ENCODE assay signal across 15 cellular contexts in genomic region chr3:51709004-51709420, GRCh38. TPM values are rescaled to one million over a fixed set of nuclear protein-coding genes. Genes with fewer than 3 reads are reported as not detected.
A peak's percentile ranks its signal among the peaks of the same experiment; 100 is the strongest.
DNase-seq lines count a peak whose midpoint lies in the region; ATAC-seq and TF ChIP-seq lines count a peak whose summit lies in the region.
"Had no signal": no experiment of that assay in that cellular context is flagged by ENCODE, and none has a peak within 500 bp of the region (broad histone marks: within the 10 kb centered on the region; RNA-seq: fewer than 3 reads in every experiment).

No MANE protein-coding gene starts in this region.

- H3K4me1 ChIP-seq in upper lobe of right lung, result no peaks in the 10 kb centered on the region
- H3K4me1 ChIP-seq in mucosa of descending colon (ENCODE audit: low read depth), result no peaks in the 10 kb centered on the region

- peaks cover 11% of the 10 kb centered on the region for H3K27me3 Mint-ChIP-seq in activated naive CD8-positive, alpha-beta T cell treated with anti-CD3 and anti-CD28 coated beads, Interleukin-2, amount 10 ng/mL, durations not matched to agents 7 days and 5 days
- H3K27me3 Mint-ChIP-seq in activated naive CD8-positive, alpha-beta T cell treated with anti-CD3 and anti-CD28 coated beads, Interleukin-2, amount 50 U/mL, for 24 hours, result peaks cover 2% of the 10 kb centered on the region
- no peaks in the 10 kb centered on the region for H3K27me3 Mint-ChIP-seq in activated B cell treated with CpG ODN at 0.5 μM for 24 hours
- no peaks in the 10 kb centered on the region for H3K27me3 Mint-ChIP-seq in naive B cell

- H3K27ac ChIP-seq in upper lobe of right lung (no peak overlapping the region), caudate nucleus (ENCODE audit: low read depth, low read length) (no peak overlapping the region)
- H3K27ac ChIP-seq: epithelial cell of prostate had no signal

- no peak overlapping the region for H3K4me3 ChIP-seq in upper lobe of right lung
- H3K4me3 ChIP-seq in mucosa of descending colon, result no peak overlapping the region

- no peaks in the 10 kb centered on the region for H3K36me3 ChIP-seq in upper lobe of right lung
- H3K36me3 ChIP-seq in mucosa of descending colon (ENCODE audit: low read depth), result no peaks in the 10 kb centered on the region

- H3K4me1 Mint-ChIP-seq in activated naive CD8-positive, alpha-beta T cell treated with anti-CD3 and anti-CD28 coated beads, Interleukin-2, amount 10 ng/mL, durations not matched to agents 7 days and 5 days, result peaks cover 9% of the 10 kb centered on the region
- H3K4me1 Mint-ChIP-seq in activated naive CD8-positive, alpha-beta T cell treated with anti-CD3 and anti-CD28 coated beads, Interleukin-2, amount 50 U/mL, for 24 hours, result peaks cover 18% of the 10 kb centered on the region
- H3K4me1 Mint-ChIP-seq in activated B cell treated with CpG ODN at 0.5 μM for 24 hours, result peaks cover 9% of the 10 kb centered on the region
- peaks cover 10 to 33% (median 28%) of the 10 kb centered on the region in 3 donors for H3K4me1 Mint-ChIP-seq in naive B cell

- CTCF ChIA-PET in activated B cell treated with CpG ODN at 0.5 μM for 24 hours (lab: Charles Lee), result no interaction called here

- no peak for TF ChIP-seq CTCF in activated B cell treated with CpG ODN at 0.5 μM for 24 hours (IDR thresholded peaks at IDR 0.05)
- no peak for TF ChIP-seq CTCF in upper lobe of right lung (IDR thresholded peaks at IDR 0.05)
- TF ChIP-seq CTCF in mucosa of descending colon (IDR thresholded peaks at IDR 0.05), result no peak

- H3K36me3 Mint-ChIP-seq in activated naive CD8-positive, alpha-beta T cell treated with anti-CD3 and anti-CD28 coated beads, Interleukin-2, amount 10 ng/mL, durations not matched to agents 7 days and 5 days, result peaks cover 6% of the 10 kb centered on the region
- peaks cover 6% of the 10 kb centered on the region for H3K36me3 Mint-ChIP-seq in activated naive CD8-positive, alpha-beta T cell treated with anti-CD3 and anti-CD28 coated beads, Interleukin-2, amount 50 U/mL, for 24 hours (ENCODE audit: low read depth)
- peaks cover 19% of the 10 kb centered on the region for H3K36me3 Mint-ChIP-seq in activated B cell treated with CpG ODN at 0.5 μM for 24 hours (ENCODE audit: low read depth)
- H3K36me3 Mint-ChIP-seq in naive B cell, result peaks cover 0 to 8% of the 10 kb centered on the region in 2 donors

- intact Hi-C loops in activated B cell treated with CpG ODN at 0.5 μM for 24 hours (cut with micrococcal nuclease), result no loop called here
- intact Hi-C loops in upper lobe of right lung (cut with DNase I), result no loop called here
- intact Hi-C loops in mucosa of descending colon (cut with DNase I, micrococcal nuclease), result no loop called here

- H3K9me3 ChIP-seq in upper lobe of right lung, result no peaks in the 10 kb centered on the region
- no peaks in the 10 kb centered on the region for H3K9me3 ChIP-seq in mucosa of descending colon

- DNase-seq in activated naive CD8-positive, alpha-beta T cell treated with anti-CD3 and anti-CD28 coated beads, Interleukin-2, amount 10 ng/mL, durations not matched to agents 7 days and 5 days, result peak; percentile 29
- DNase-seq in activated naive CD8-positive, alpha-beta T cell treated with anti-CD3 and anti-CD28 coated beads, Interleukin-2, amount 50 U/mL, for 24 hours, result no peak
- DNase-seq in activated B cell treated with CpG ODN at 0.5 μM for 24 hours, result peak; percentile 12
- DNase-seq in naive B cell, result no peak
- DNase-seq in upper lobe of right lung, result peak; percentile 62
- DNase-seq in NCI-H128 (lab: John Stamatoyannopoulos, UW; ENCODE audit: unreplicated experiment), result no peak
- DNase-seq in mucosa of descending colon, result no peak
- no peak for DNase-seq in caudate nucleus (lab: John Stamatoyannopoulos, UW)
- DNase-seq: amniotic stem cell, KBM-7, NCI-H1048, NCI-H526 treated with DMSO at 0.1 percent for 48 hours, PC-3 had no signal

- H3K27ac Mint-ChIP-seq in activated naive CD8-positive, alpha-beta T cell treated with anti-CD3 and anti-CD28 coated beads, Interleukin-2, amount 10 ng/mL, durations not matched to agents 7 days and 5 days, result no peak overlapping the region
- H3K27ac Mint-ChIP-seq in activated naive CD8-positive, alpha-beta T cell treated with anti-CD3 and anti-CD28 coated beads, Interleukin-2, amount 50 U/mL, for 24 hours, result no peak overlapping the region
- H3K27ac Mint-ChIP-seq in activated B cell treated with CpG ODN at 0.5 μM for 24 hours (no peak overlapping the region), naive B cell (peak overlapping the region in 4 of 6 donors; percentile 42 to 63 (median 54))

- no peak for ATAC-seq in activated naive CD8-positive, alpha-beta T cell treated with anti-CD3 and anti-CD28 coated beads, Interleukin-2, amount 10 ng/mL, durations not matched to agents 7 days and 5 days (ENCODE audit: low read depth)
- no peak for ATAC-seq in activated naive CD8-positive, alpha-beta T cell treated with anti-CD3 and anti-CD28 coated beads, Interleukin-2, amount 50 U/mL, for 24 hours
- no peak for ATAC-seq in activated B cell treated with CpG ODN at 0.5 μM for 24 hours (ENCODE audit: low read depth)
- no peak for ATAC-seq in naive B cell (ENCODE audit: low read depth in 2 of 2)
- ATAC-seq in upper lobe of right lung, result no peak
- ATAC-seq in mucosa of descending colon, result no peak
- ATAC-seq: PC-3 had no signal

- H3K27me3 ChIP-seq in upper lobe of right lung, result no peaks in the 10 kb centered on the region

- H3K4me3 Mint-ChIP-seq in activated naive CD8-positive, alpha-beta T cell treated with anti-CD3 and anti-CD28 coated beads, Interleukin-2, amount 10 ng/mL, durations not matched to agents 7 days and 5 days, result no peak overlapping the region
- no peak overlapping the region for H3K4me3 Mint-ChIP-seq in activated naive CD8-positive, alpha-beta T cell treated with anti-CD3 and anti-CD28 coated beads, Interleukin-2, amount 50 U/mL, for 24 hours
- H3K4me3 Mint-ChIP-seq in activated B cell treated with CpG ODN at 0.5 μM for 24 hours (no peak overlapping the region), naive B cell (no peak overlapping the region)

- no peaks in the 10 kb centered on the region for H3K9me3 Mint-ChIP-seq in activated naive CD8-positive, alpha-beta T cell treated with anti-CD3 and anti-CD28 coated beads, Interleukin-2, amount 10 ng/mL, durations not matched to agents 7 days and 5 days
- no peaks in the 10 kb centered on the region for H3K9me3 Mint-ChIP-seq in activated naive CD8-positive, alpha-beta T cell treated with anti-CD3 and anti-CD28 coated beads, Interleukin-2, amount 50 U/mL, for 24 hours
- no peaks in the 10 kb centered on the region for H3K9me3 Mint-ChIP-seq in activated B cell treated with CpG ODN at 0.5 μM for 24 hours
- H3K9me3 Mint-ChIP-seq in naive B cell, result no peaks in the 10 kb centered on the region

- POLR2A ChIA-PET in activated naive CD8-positive, alpha-beta T cell treated with anti-CD3 and anti-CD28 coated beads, Interleukin-2, amount 10 ng/mL, durations not matched to agents 7 days and 5 days (lab: Charles Lee), result no interaction called here
- POLR2A ChIA-PET in activated B cell treated with CpG ODN at 0.5 μM for 24 hours (lab: Charles Lee), result no interaction called here

RNA-seq across cellular contexts. Expression of gene GRM2, which starts 2.1 kb away (rescaled TPM):
- 1 to 10 TPM; 1.4 to 2.2 TPM for total RNA-seq in activated naive CD8-positive, alpha-beta T cell treated with anti-CD3 and anti-CD28 coated beads, Interleukin-2, amount 10 ng/mL, durations not matched to agents 7 days and 5 days
- total RNA-seq in activated B cell treated with CpG ODN at 0.5 μM for 24 hours (0.58 and 1.4 TPM in 2 replicates), upper lobe of right lung (0.49 TPM), mucosa of descending colon (under 1 TPM; 0.14 to 0.61 (median 0.22) TPM)
- polyA plus RNA-seq in naive B cell (ENCODE audit: low read depth in 6 of 6), result under 1 TPM in 2 of 6 donors, not detected in 4; 0.07 to 0.15 TPM
- total RNA-seq: G401 had no signal

RNA-seq across cellular contexts. Expression of gene TEX264, which starts 38.0 kb away (rescaled TPM):
- 10 to 100 TPM; 49.3 to 49.8 TPM for total RNA-seq in activated naive CD8-positive, alpha-beta T cell treated with anti-CD3 and anti-CD28 coated beads, Interleukin-2, amount 10 ng/mL, durations not matched to agents 7 days and 5 days
- total RNA-seq in activated B cell treated with CpG ODN at 0.5 μM for 24 hours (24.1 and 24.4 TPM in 2 replicates), upper lobe of right lung (51.0 TPM), mucosa of descending colon (10 to 100 TPM; 53.2 to 73.6 (median 59.1) TPM)
- 100 to 1,000 TPM in 2 of 6 donors, 10 to 100 TPM in 4; 69.7 to 101 (median 87.2) TPM for polyA plus RNA-seq in naive B cell (ENCODE audit: low read depth in 6 of 6)

Comparison
In these comparisons a context has a peak if more than half of its experiments do, and no peak if none do; other contexts are left out.
1. DNase-seq: peak in activated naive CD8-positive, alpha-beta T cell treated with anti-CD3 and anti-CD28 coated beads, Interleukin-2, amount 10 ng/mL, durations not matched to agents 7 days and 5 days (single experiment), activated B cell treated with CpG ODN at 0.5 μM for 24 hours (single experiment) and upper lobe of right lung (single experiment); none in activated naive CD8-positive, alpha-beta T cell treated with anti-CD3 and anti-CD28 coated beads, Interleukin-2, amount 50 U/mL, for 24 hours (single experiment), naive B cell (single experiment), NCI-H128 (single experiment), mucosa of descending colon (0 of 3) and caudate nucleus (0 of 61).
2. H3K27ac Mint-ChIP-seq: peak in naive B cell (4 of 6); none in activated naive CD8-positive, alpha-beta T cell treated with anti-CD3 and anti-CD28 coated beads, Interleukin-2, amount 10 ng/mL, durations not matched to agents 7 days and 5 days (single experiment), activated naive CD8-positive, alpha-beta T cell treated with anti-CD3 and anti-CD28 coated beads, Interleukin-2, amount 50 U/mL, for 24 hours (single experiment) and activated B cell treated with CpG ODN at 0.5 μM for 24 hours (single experiment).